In the genomic region with DNA sequence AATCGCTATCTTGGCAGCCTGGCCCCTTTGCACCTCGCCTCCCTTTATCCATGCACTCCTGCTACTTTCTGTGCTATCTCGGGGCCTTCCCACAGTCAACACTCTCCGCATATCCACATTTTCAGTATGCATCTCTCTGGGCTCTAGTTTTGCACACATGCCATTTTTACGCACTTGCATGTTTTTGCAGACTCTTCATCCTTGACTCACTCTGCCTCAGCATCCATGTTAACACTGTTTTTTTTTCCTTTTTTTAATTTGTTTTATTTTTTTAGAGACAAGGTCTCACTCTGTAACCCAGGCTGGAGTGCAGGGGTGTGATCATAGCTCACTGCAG, we compare ENCODE assay signal across 1 cellular context.
A peak's percentile ranks its signal among the peaks of the same experiment; 100 is the strongest.
TF ChIP-seq lines count a peak whose summit lies in the region.

No MANE protein-coding gene starts in this region.

TF ChIP-seq in IMR-90, 13 proteins besides CTCF, POLR2A, EP300 and RAD21:
- no peak for TF ChIP-seq NFE2L2 (IDR thresholded peaks at IDR 0.05; ENCODE audit: low read depth, low read length)
- TF ChIP-seq, protein P1, sequence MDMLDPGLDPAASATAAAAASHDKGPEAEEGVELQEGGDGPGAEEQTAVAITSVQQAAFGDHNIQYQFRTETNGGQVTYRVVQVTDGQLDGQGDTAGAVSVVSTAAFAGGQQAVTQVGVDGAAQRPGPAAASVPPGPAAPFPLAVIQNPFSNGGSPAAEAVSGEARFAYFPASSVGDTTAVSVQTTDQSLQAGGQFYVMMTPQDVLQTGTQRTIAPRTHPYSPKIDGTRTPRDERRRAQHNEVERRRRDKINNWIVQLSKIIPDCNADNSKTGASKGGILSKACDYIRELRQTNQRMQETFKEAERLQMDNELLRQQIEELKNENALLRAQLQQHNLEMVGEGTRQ (IDR thresholded peaks at IDR 0.05; ENCODE audit: low read depth, low read length): no peak
- no peak for TF ChIP-seq BHLHE40 (IDR thresholded peaks at IDR 0.05; ENCODE audit: low read depth, low read length)
- TF ChIP-seq RFX5 (IDR thresholded peaks at IDR 0.05; ENCODE audit: low read depth, low read length): no peak
- TF ChIP-seq FOS (IDR thresholded peaks at IDR 0.05; ENCODE audit: low read depth, low read length): no peak
- TF ChIP-seq MAFK (IDR thresholded peaks at IDR 0.05; ENCODE audit: low read depth, low read length): 0 out of 2 replicates have a peak, but pooled peaks have one; percentile 35
